In genomic region chr5:19555876-19556275, GRCh38 we compare ENCODE assay signal across 24 cellular contexts.
"Had no signal": no experiment of that assay in that cellular context is flagged by ENCODE, and none has a peak within 500 bp of the region (broad histone marks: within the 10 kb centered on the region; RNA-seq: fewer than 3 reads in every experiment).

No MANE protein-coding gene starts in this region.

- H3K4me1 ChIP-seq: heart left ventricle, psoas muscle, right lobe of liver, spleen, testis, tibial nerve, upper lobe of right lung, vagina had no signal

- H3K27me3 ChIP-seq: heart left ventricle, neutrophil, right lobe of liver, spleen, testis, tibial nerve, upper lobe of right lung, vagina had no signal

- H3K9me3 Mint-ChIP-seq: effector memory CD8-positive, alpha-beta T cell had no signal

- H3K4me1 Mint-ChIP-seq: naive thymus-derived CD4-positive, alpha-beta T cell; nephron progenitor cell; stimulated activated naive B cell treated with anti-CD40 and anti-IgM and Interleukin-4, amounts not matched to agents 10 μg/mL and 1 μg/mL and 100 μg/mL, for 72 hours; stimulated activated naive CD8-positive, alpha-beta T cell treated with anti-CD3 and anti-CD28 coated beads, Interleukin-15, amount 100 ng/mL, for 72 hours had no signal

- H3K27ac Mint-ChIP-seq: dendritic cell treated with granulocyte-macrophage colony-stimulating factor and Interleukin-4, amounts not matched to agents 40 ng/mL and 50 ng/mL, for 4 days; effector memory CD8-positive, alpha-beta T cell; naive thymus-derived CD4-positive, alpha-beta T cell; nephron progenitor cell; stimulated activated naive B cell treated with anti-CD40 and anti-IgM and Interleukin-4, amounts not matched to agents 10 μg/mL and 1 μg/mL and 100 μg/mL, for 72 hours; stimulated activated naive CD8-positive, alpha-beta T cell treated with anti-CD3 and anti-CD28 coated beads, Interleukin-15, amount 100 ng/mL, for 72 hours had no signal

- H3K36me3 Mint-ChIP-seq: naive thymus-derived CD4-positive, alpha-beta T cell; stimulated activated naive B cell treated with anti-CD40 and anti-IgM and Interleukin-4, amounts not matched to agents 10 μg/mL and 1 μg/mL and 100 μg/mL, for 72 hours had no signal

- FAIRE-seq: islet of Langerhans had no signal

- DNase-seq: effector memory CD8-positive, alpha-beta T cell; erythroblast; foreskin melanocyte; heart left ventricle; hypothalamus; kidney glomerular epithelial cell; naive thymus-derived CD4-positive, alpha-beta T cell; nephron progenitor cell; psoas muscle; retina; right lobe of liver; spleen; stimulated activated CD4-positive, alpha-beta T cell treated with anti-CD3 and anti-CD28 coated beads, Interleukin-15, amount 100 ng/mL, for 24 hours; stimulated activated CD4-positive, alpha-beta T cell treated with anti-CD3 and anti-CD28 coated beads, Interleukin-2, amount 100 ng/mL, for 24 hours; stimulated activated CD4-positive, alpha-beta T cell treated with anti-CD3 and anti-CD28 coated beads, Interleukin-4, amount 100 ng/mL, for 4 hours; stimulated activated naive B cell treated with anti-CD40 and anti-IgM and Interleukin-4, amounts not matched to agents 10 μg/mL and 1 μg/mL and 100 μg/mL, for 72 hours; stimulated activated naive CD8-positive, alpha-beta T cell treated with anti-CD3 and anti-CD28 coated beads, Interleukin-15, amount 100 ng/mL, for 72 hours; testis; upper lobe of right lung had no signal

- H3K36me3 ChIP-seq: heart left ventricle, neutrophil, right lobe of liver, spleen, tibial nerve, upper lobe of right lung, vagina had no signal

- H3K27ac ChIP-seq: heart left ventricle, neutrophil, psoas muscle, right lobe of liver, spleen, testis, tibial nerve, upper lobe of right lung, vagina had no signal

- H3K27me3 Mint-ChIP-seq: dendritic cell treated with granulocyte-macrophage colony-stimulating factor and Interleukin-4, amounts not matched to agents 40 ng/mL and 50 ng/mL, for 4 days; effector memory CD8-positive, alpha-beta T cell; naive thymus-derived CD4-positive, alpha-beta T cell; stimulated activated naive B cell treated with anti-CD40 and anti-IgM and Interleukin-4, amounts not matched to agents 10 μg/mL and 1 μg/mL and 100 μg/mL, for 72 hours; stimulated activated naive CD8-positive, alpha-beta T cell treated with anti-CD3 and anti-CD28 coated beads, Interleukin-15, amount 100 ng/mL, for 72 hours had no signal

- H3K4me3 ChIP-seq: heart left ventricle, psoas muscle, right lobe of liver, spleen, testis, tibial nerve, upper lobe of right lung, vagina had no signal

- H3K4me3 Mint-ChIP-seq: dendritic cell treated with granulocyte-macrophage colony-stimulating factor and Interleukin-4, amounts not matched to agents 40 ng/mL and 50 ng/mL, for 4 days; effector memory CD8-positive, alpha-beta T cell; naive thymus-derived CD4-positive, alpha-beta T cell; nephron progenitor cell; stimulated activated naive B cell treated with anti-CD40 and anti-IgM and Interleukin-4, amounts not matched to agents 10 μg/mL and 1 μg/mL and 100 μg/mL, for 72 hours; stimulated activated naive CD8-positive, alpha-beta T cell treated with anti-CD3 and anti-CD28 coated beads, Interleukin-15, amount 100 ng/mL, for 72 hours had no signal

- H3K9me3 ChIP-seq: neutrophil, psoas muscle, right lobe of liver, testis, upper lobe of right lung, vagina had no signal
